Comparison of ENCODE assay signal across 13 cellular contexts in the genomic region with DNA sequence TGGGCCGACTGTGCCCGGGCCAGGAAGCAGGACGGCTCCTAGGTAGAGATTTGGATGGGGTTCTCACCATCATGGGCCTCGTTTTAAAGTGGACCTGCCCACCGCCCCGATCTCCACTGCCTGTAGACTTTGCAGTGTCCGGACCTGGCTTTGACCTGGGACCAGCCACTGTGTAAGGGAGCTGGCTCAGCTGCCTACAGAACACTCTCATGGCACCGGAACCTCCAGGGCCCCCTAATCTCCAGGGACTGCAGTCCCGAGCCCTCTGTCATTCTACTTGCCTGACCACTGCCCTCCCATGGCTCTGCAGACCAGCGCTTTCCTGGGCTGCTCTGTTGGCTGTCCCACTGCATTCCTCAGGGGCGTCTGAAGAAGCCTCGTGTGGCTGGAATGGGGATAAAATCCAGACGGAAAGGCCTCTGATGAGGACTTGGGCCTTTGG.
DNase-seq lines count a peak whose midpoint lies in the region; ATAC-seq and TF ChIP-seq lines count a peak whose summit lies in the region.
"Had no signal": no experiment of that assay in that cellular context is flagged by ENCODE, and none has a peak within 500 bp of the region (broad histone marks: within the 10 kb centered on the region; RNA-seq: fewer than 3 reads in every experiment).

No MANE protein-coding gene starts in this region.

- H3K27ac Mint-ChIP-seq in activated CD4-positive, alpha-beta T cell treated with anti-CD3 and anti-CD28 coated beads, Interleukin-2, amount 10 ng/mL, durations not matched to agents 7 days and 5 days: no peak overlapping the region

- H3K4me2 ChIP-seq in smooth muscle cell: peak overlapping the region; percentile 15

- H3K79me2 ChIP-seq in smooth muscle cell (ENCODE audit: low read depth): peaks cover 28% of the 10 kb centered on the region

- H3F3A ChIP-seq in smooth muscle cell (ENCODE audit: low read depth): peaks cover 5% of the 10 kb centered on the region

- 49% methylated on average over 13 of the region's 13 CpGs for WGBS in smooth muscle cell (ENCODE audit: low lambda C conversion rate)

- DNase-seq in GM04503 (ENCODE audit: low read depth): peak; percentile 34
- peak; percentile 49 for DNase-seq in adipocyte (ENCODE audit: low read depth)
- peak; percentile 78 for DNase-seq in iPS-NIHi11 (ENCODE audit: low spot score)
- DNase-seq in smooth muscle cell (lab: John Stamatoyannopoulos, UW; ENCODE audit: unreplicated experiment): no peak
- DNase-seq in NCI-H2107 (lab: John Stamatoyannopoulos, UW): no peak
- DNase-seq in activated CD4-positive, alpha-beta T cell treated with anti-CD3 and anti-CD28 coated beads, Interleukin-2, amount 10 ng/mL, durations not matched to agents 7 days and 5 days: no peak
- DNase-seq in NCI-H526 treated with DMSO at 0.1 percent for 48 hours (lab: John Stamatoyannopoulos, UW): no peak
- DNase-seq: mammary epithelial cell; stimulated activated CD4-positive, alpha-beta T cell treated with anti-CD3 and anti-CD28 coated beads, Interleukin-15, amount 100 ng/mL, for 24 hours; stimulated activated naive CD4-positive, alpha-beta T cell had no signal

- H3K27me3 ChIP-seq in adipocyte (replicated peaks; ENCODE audit: control insufficient read depth, insufficient read depth, low read length) (no peaks in the 10 kb centered on the region), smooth muscle cell (ENCODE audit: low read depth) (no peaks in the 10 kb centered on the region)

- H2AFZ ChIP-seq in smooth muscle cell (ENCODE audit: low read depth): no peak overlapping the region

- peaks cover 10% of the 10 kb centered on the region for H4K20me1 ChIP-seq in smooth muscle cell (ENCODE audit: low read depth)

- no peaks in the 10 kb centered on the region for H3K27me3 Mint-ChIP-seq in activated CD4-positive, alpha-beta T cell treated with anti-CD3 and anti-CD28 coated beads, Interleukin-2, amount 10 ng/mL, durations not matched to agents 7 days and 5 days
- H3K27me3 Mint-ChIP-seq: activated naive CD4-positive, alpha-beta T cell treated with anti-CD3 and anti-CD28 coated beads, Interleukin-2, amount 50 U/mL, for 24 hours had no signal

- no peak for ATAC-seq in GM21825 (IDR thresholded peaks at IDR 0.05; ENCODE audit: unreplicated experiment)
- ATAC-seq: activated CD4-positive, CD25-positive, alpha-beta regulatory T cell treated with anti-CD3 and anti-CD28 coated beads, Interleukin-2, amount 50 U/mL, for 24 hours had no signal

- H3K9me3 ChIP-seq in adipocyte (ENCODE audit: control insufficient read depth, low read length): no peaks in the 10 kb centered on the region
- no peaks in the 10 kb centered on the region for H3K9me3 ChIP-seq in smooth muscle cell (replicated peaks; ENCODE audit: low read depth)

- no peaks in the 10 kb centered on the region for H3K9me3 Mint-ChIP-seq in activated CD4-positive, alpha-beta T cell treated with anti-CD3 and anti-CD28 coated beads, Interleukin-2, amount 10 ng/mL, durations not matched to agents 7 days and 5 days
- H3K9me3 Mint-ChIP-seq: activated naive CD4-positive, alpha-beta T cell treated with anti-CD3 and anti-CD28 coated beads, Interleukin-2, amount 50 U/mL, for 24 hours had no signal

- H3K36me3 Mint-ChIP-seq in activated CD4-positive, alpha-beta T cell treated with anti-CD3 and anti-CD28 coated beads, Interleukin-2, amount 10 ng/mL, durations not matched to agents 7 days and 5 days (ENCODE audit: low read depth): no peaks in the 10 kb centered on the region
- H3K36me3 Mint-ChIP-seq: activated naive CD4-positive, alpha-beta T cell treated with anti-CD3 and anti-CD28 coated beads, Interleukin-2, amount 50 U/mL, for 24 hours had no signal

- H3K4me1 Mint-ChIP-seq in activated CD4-positive, alpha-beta T cell treated with anti-CD3 and anti-CD28 coated beads, Interleukin-2, amount 10 ng/mL, durations not matched to agents 7 days and 5 days: no peaks in the 10 kb centered on the region
- H3K4me1 Mint-ChIP-seq: activated naive CD4-positive, alpha-beta T cell treated with anti-CD3 and anti-CD28 coated beads, Interleukin-2, amount 50 U/mL, for 24 hours had no signal

- peak; percentile 41 for TF ChIP-seq CTCF in smooth muscle cell (IDR thresholded peaks at IDR 0.05; ENCODE audit: borderline replicate concordance, insufficient read depth, poor library complexity, severe bottlenecking)

- H3K9ac ChIP-seq in adipocyte (ENCODE audit: low read length) (no peak overlapping the region), smooth muscle cell (ENCODE audit: low read depth) (no peak overlapping the region)

- POLR2A ChIA-PET in activated CD4-positive, alpha-beta T cell treated with anti-CD3 and anti-CD28 coated beads, Interleukin-2, amount 10 ng/mL, durations not matched to agents 7 days and 5 days (lab: Charles Lee): no interaction called here

- peak overlapping the region; percentile 20 for H3K27ac ChIP-seq in smooth muscle cell (ENCODE audit: low read depth)

- CTCF ChIA-PET in activated CD4-positive, alpha-beta T cell treated with anti-CD3 and anti-CD28 coated beads, Interleukin-2, amount 10 ng/mL, durations not matched to agents 7 days and 5 days (lab: Charles Lee): no interaction called here

- H3K4me1 ChIP-seq in adipocyte (ENCODE audit: control insufficient read depth, insufficient read depth, low read length): peaks cover 12% of the 10 kb centered on the region
- H3K4me1 ChIP-seq in smooth muscle cell (ENCODE audit: low read depth): peaks cover 41% of the 10 kb centered on the region

- no peak overlapping the region for H3K4me3 ChIP-seq in adipocyte (ENCODE audit: low read length)
- no peak overlapping the region for H3K4me3 ChIP-seq in smooth muscle cell

- H3K36me3 ChIP-seq in adipocyte (ENCODE audit: control insufficient read depth, insufficient read depth, low read length, severe bottlenecking) (no peaks in the 10 kb centered on the region), smooth muscle cell (ENCODE audit: low read depth) (no peaks in the 10 kb centered on the region)

- no peak overlapping the region for H3K4me3 Mint-ChIP-seq in activated CD4-positive, alpha-beta T cell treated with anti-CD3 and anti-CD28 coated beads, Interleukin-2, amount 10 ng/mL, durations not matched to agents 7 days and 5 days
- H3K4me3 Mint-ChIP-seq: activated naive CD4-positive, alpha-beta T cell treated with anti-CD3 and anti-CD28 coated beads, Interleukin-2, amount 50 U/mL, for 24 hours had no signal

Comparison
In these comparisons a context has a peak if more than half of its experiments do, and no peak if none do; other contexts are left out.
1. DNase-seq: peak in GM04503 (single experiment), adipocyte (single experiment) and iPS-NIHi11 (single experiment); none in smooth muscle cell (single experiment), NCI-H2107 (single experiment), activated CD4-positive, alpha-beta T cell treated with anti-CD3 and anti-CD28 coated beads, Interleukin-2, amount 10 ng/mL, durations not matched to agents 7 days and 5 days (single experiment) and NCI-H526 treated with DMSO at 0.1 percent for 48 hours (single experiment).